10 cellular contexts compared by ENCODE assay signal in genomic region chr3:50370594-50370993, GRCh38. TPM values are rescaled to one million over a fixed set of nuclear protein-coding genes. Genes with fewer than 3 reads are reported as not detected.
A peak's percentile ranks its signal among the peaks of the same experiment; 100 is the strongest.
DNase-seq lines count a peak whose midpoint lies in the region; ATAC-seq and TF ChIP-seq lines count a peak whose summit lies in the region.
"Had no signal": no experiment of that assay in that cellular context is flagged by ENCODE, and none has a peak within 500 bp of the region (broad histone marks: within the 10 kb centered on the region; RNA-seq: fewer than 3 reads in every experiment).

No MANE protein-coding gene starts in this region.

- ATAC-seq in activated naive CD4-positive, alpha-beta T cell treated with anti-CD3 and anti-CD28 coated beads, Interleukin-2, amount 50 U/mL, for 72 hours, result no peak

- H3K36me3 Mint-ChIP-seq in activated naive CD4-positive, alpha-beta T cell treated with anti-CD3 and anti-CD28 coated beads, Interleukin-2, amount 50 U/mL, for 72 hours, result no peaks in the 10 kb centered on the region

- peak; percentile 21; the same call in 1 of the 2 replicates for TF ChIP-seq CTCF in AG04450 (IDR thresholded peaks at IDR 0.05; ENCODE audit: low read depth, low read length)
- peak; percentile 27 for TF ChIP-seq CTCF in HFF-Myc (IDR thresholded peaks at IDR 0.05; ENCODE audit: low read depth, low read length, missing control alignments)
- TF ChIP-seq CTCF in ascending aorta (IDR thresholded peaks at IDR 0.05), result no peak

- no peak for TF ChIP-seq POLR2A in erythroblast (IDR thresholded peaks at IDR 0.05; ENCODE audit: low read length)

- H3K36me3 ChIP-seq in ascending aorta, result no peaks in the 10 kb centered on the region

- DNase-seq in AG04450 (ENCODE audit: low read depth, low spot score) (no peak), HFF-Myc (ENCODE audit: extremely low read depth, low read depth) (no peak), SK-MEL-5 (ENCODE audit: low read depth, low spot score) (peak; percentile 47), erythroblast (lab: John Stamatoyannopoulos, UW) (peak; percentile 41 to 58), ascending aorta (ENCODE audit: low spot score in 2 of 2) (no peak), islet precursor cell (no peak)
- DNase-seq in activated naive CD4-positive, alpha-beta T cell treated with anti-CD3 and anti-CD28 coated beads, Interleukin-2, amount 50 U/mL, for 16 hours, result no peak
- DNase-seq in activated naive CD4-positive, alpha-beta T cell treated with anti-CD3 and anti-CD28 coated beads, Interleukin-2, amount 50 U/mL, for 72 hours (ENCODE audit: low spot score in 2 of 2), result no peak
- DNase-seq: DMS79, NCI-H1436 treated with DMSO at 0.1 percent for 48 hours had no signal

- in situ Hi-C loops in SK-MEL-5 (cut with HindIII; ENCODE audit: low pct_unique_long_range_greater_than_20kb, low sequenced_read_pairs), result no loop called here

- POLR2A ChIA-PET in AG04450 (lab: Yijun Ruan, JAX), result no interaction called here

- H3K4me1 ChIP-seq in ascending aorta, result peaks cover 0 to 3% of the 10 kb centered on the region in 2 donors

- no peaks in the 10 kb centered on the region for H3K9me3 Mint-ChIP-seq in activated naive CD4-positive, alpha-beta T cell treated with anti-CD3 and anti-CD28 coated beads, Interleukin-2, amount 50 U/mL, for 72 hours

- H3K9me3 ChIP-seq in AG04450 (ENCODE audit: control insufficient read depth, insufficient read depth, low read length) (peaks cover under 1% of the 10 kb centered on the region; the same call in 1 of the 2 replicates), ascending aorta (no peaks in the 10 kb centered on the region)

- H3K27me3 ChIP-seq in AG04450 (ENCODE audit: control insufficient read depth, insufficient read depth, low read length) (peaks cover 45% of the 10 kb centered on the region), ascending aorta (no peaks in the 10 kb centered on the region)

- intact Hi-C loops in ascending aorta (cut with DNase I), result no loop called here

- H3K4me3 ChIP-seq in AG04450 (ENCODE audit: low read depth, low read length) (no peak overlapping the region), HFF-Myc (replicated peaks; ENCODE audit: low read depth, low read length) (no peak overlapping the region), ascending aorta (no peak overlapping the region)

- H3K27ac Mint-ChIP-seq in activated naive CD4-positive, alpha-beta T cell treated with anti-CD3 and anti-CD28 coated beads, Interleukin-2, amount 50 U/mL, for 72 hours, result peak overlapping the region in 1 of 2 donors; percentile 45

- H3K27ac ChIP-seq in AG04450 (ENCODE audit: low read depth, low read length) (no peak overlapping the region), ascending aorta (no peak overlapping the region)

- CTCF ChIA-PET in AG04450 (lab: Charles Lee), result interaction anchor here (0.6 to 2.0 kb wide), 3 partner anchors 169 to 179 kb away, joined by 3 to 10 read pairs (median 3); no protein-coding TSS in a partner anchor

RNA-seq across cellular contexts. Expression of gene TMEM115, which starts 11.3 kb away (rescaled TPM):
- 26.6 and 38.1 TPM in 2 replicates for polyA plus RNA-seq in AG04450 (2011; rRNA removed)
- 35.3 and 54.0 TPM in 2 replicates for polyA minus RNA-seq in AG04450 (2011; rRNA and poly(A)+ RNA removed)
- total RNA-seq in SK-MEL-5 (2014; rRNA removed; shearing (Covaris generic)), result 40.8 and 45.5 TPM in 2 replicates
- 64.6 and 70.6 TPM in 2 replicates for polyA plus RNA-seq in SK-MEL-5 (2015; cell fraction: cytosol; rRNA removed)
- polyA plus RNA-seq in SK-MEL-5 (2015; cell fraction: nucleus; rRNA removed), result 21.8 and 24.7 TPM in 2 replicates
- 10 to 100 TPM; 10.9 to 15.1 TPM for total RNA-seq in activated naive CD4-positive, alpha-beta T cell treated with anti-CD3 and anti-CD28 coated beads, Interleukin-2, amount 50 U/mL, for 72 hours
- 55.7 TPM for total RNA-seq in ascending aorta

RNA-seq across cellular contexts. Expression of gene CYB561D2, which starts 19.9 kb away (rescaled TPM):
- polyA plus RNA-seq in AG04450 (2011; rRNA removed), result 14.5 and 19.7 TPM in 2 replicates
- 10.0 and 12.8 TPM in 2 replicates for polyA minus RNA-seq in AG04450 (2011; rRNA and poly(A)+ RNA removed)
- total RNA-seq in SK-MEL-5 (2014; rRNA removed; shearing (Covaris generic)), result 31.6 and 42.1 TPM in 2 replicates
- 39.0 and 41.2 TPM in 2 replicates for polyA plus RNA-seq in SK-MEL-5 (2015; cell fraction: cytosol; rRNA removed)
- 76.3 and 76.5 TPM in 2 replicates for polyA plus RNA-seq in SK-MEL-5 (2015; cell fraction: nucleus; rRNA removed)
- total RNA-seq in activated naive CD4-positive, alpha-beta T cell treated with anti-CD3 and anti-CD28 coated beads, Interleukin-2, amount 50 U/mL, for 72 hours, result 10 to 100 TPM; 18.1 to 34.3 TPM
- 20.2 TPM for total RNA-seq in ascending aorta

RNA-seq across cellular contexts. Expression of gene NPRL2, which starts 20.0 kb away (rescaled TPM):
- 25.6 and 30.2 TPM in 2 replicates for polyA plus RNA-seq in AG04450 (2011; rRNA removed)
- polyA minus RNA-seq in AG04450 (2011; rRNA and poly(A)+ RNA removed), result 23.7 and 34.8 TPM in 2 replicates
- total RNA-seq in SK-MEL-5 (2014; rRNA removed; shearing (Covaris generic)), result 21.9 and 24.3 TPM in 2 replicates
- polyA plus RNA-seq in SK-MEL-5 (2015; cell fraction: cytosol; rRNA removed), result 21.9 and 26.4 TPM in 2 replicates
- polyA plus RNA-seq in SK-MEL-5 (2015; cell fraction: nucleus; rRNA removed), result 121 and 125 TPM in 2 replicates
- total RNA-seq in activated naive CD4-positive, alpha-beta T cell treated with anti-CD3 and anti-CD28 coated beads, Interleukin-2, amount 50 U/mL, for 72 hours, result 10 to 100 TPM; 42.3 to 50.7 TPM
- total RNA-seq in ascending aorta, result 37.8 TPM

RNA-seq across cellular contexts. Expression of gene ZMYND10, which starts 25.1 kb away (rescaled TPM):
- 0.87 and 1.1 TPM in 2 replicates for polyA plus RNA-seq in AG04450 (2011; rRNA removed)
- polyA minus RNA-seq in AG04450 (2011; rRNA and poly(A)+ RNA removed), result 1.7 and 2.0 TPM in 2 replicates
- 0.61 TPM in 1 of 2 replicates, not detected in the other for total RNA-seq in SK-MEL-5 (2014; rRNA removed; shearing (Covaris generic))
- 0.56 and 2.2 TPM in 2 replicates for polyA plus RNA-seq in SK-MEL-5 (2015; cell fraction: cytosol; rRNA removed)
- 0.23 and 2.5 TPM in 2 replicates for polyA plus RNA-seq in SK-MEL-5 (2015; cell fraction: nucleus; rRNA removed)
- total RNA-seq in activated naive CD4-positive, alpha-beta T cell treated with anti-CD3 and anti-CD28 coated beads, Interleukin-2, amount 50 U/mL, for 72 hours, result 1 to 10 TPM; 1.9 to 4.1 TPM
- total RNA-seq in ascending aorta, result not detected

RNA-seq across cellular contexts. Expression of gene RASSF1, which starts 30.0 kb away (rescaled TPM):
- 25.1 and 26.5 TPM in 2 replicates for polyA plus RNA-seq in AG04450 (2011; rRNA removed)
- polyA minus RNA-seq in AG04450 (2011; rRNA and poly(A)+ RNA removed), result 10.8 and 13.7 TPM in 2 replicates
- 8.3 and 9.3 TPM in 2 replicates for total RNA-seq in SK-MEL-5 (2014; rRNA removed; shearing (Covaris generic))
- 22.7 and 25.3 TPM in 2 replicates for polyA plus RNA-seq in SK-MEL-5 (2015; cell fraction: cytosol; rRNA removed)
- polyA plus RNA-seq in SK-MEL-5 (2015; cell fraction: nucleus; rRNA removed), result 24.1 and 42.7 TPM in 2 replicates
- 10 to 100 TPM; 68.3 to 83.1 TPM for total RNA-seq in activated naive CD4-positive, alpha-beta T cell treated with anti-CD3 and anti-CD28 coated beads, Interleukin-2, amount 50 U/mL, for 72 hours
- total RNA-seq in ascending aorta, result 34.9 TPM

Comparison
In these comparisons a context has a peak if more than half of its experiments do, and no peak if none do; other contexts are left out.
1. DNase-seq: peak in SK-MEL-5 (single experiment) and erythroblast (2 of 2); none in AG04450 (single experiment), HFF-Myc (single experiment), activated naive CD4-positive, alpha-beta T cell treated with anti-CD3 and anti-CD28 coated beads, Interleukin-2, amount 50 U/mL, for 16 hours (single experiment), activated naive CD4-positive, alpha-beta T cell treated with anti-CD3 and anti-CD28 coated beads, Interleukin-2, amount 50 U/mL, for 72 hours (0 of 2), ascending aorta (0 of 2) and islet precursor cell (single experiment).
2. CTCF ChIP-seq: peak in AG04450 (single experiment) and HFF-Myc (single experiment); none in ascending aorta (0 of 3).